ENCODE assay signal across 8 cellular contexts in the genomic region with DNA sequence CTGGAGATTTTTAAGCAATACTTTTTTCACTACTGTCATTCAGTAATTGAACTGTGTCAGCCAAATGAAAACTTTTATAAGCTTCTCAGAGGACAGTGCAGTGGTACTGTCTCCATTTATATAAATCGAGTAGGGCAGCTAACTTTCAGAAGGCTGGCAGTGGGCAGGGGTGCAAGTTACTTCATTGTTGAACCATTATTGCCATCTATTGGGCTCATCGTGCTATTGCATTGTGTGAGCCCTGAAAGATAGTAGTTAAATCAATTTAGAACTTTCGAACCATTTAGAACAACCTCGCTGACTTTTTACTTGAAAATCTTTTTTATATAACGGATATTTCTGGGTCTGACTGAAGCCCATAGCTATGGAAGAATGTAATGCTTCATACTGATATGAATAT.
DNase-seq lines count a peak whose midpoint lies in the region; ATAC-seq and TF ChIP-seq lines count a peak whose summit lies in the region.

No MANE protein-coding gene starts in this region.

- H4K20me1 ChIP-seq in OCI-LY7 (ENCODE audit: insufficient read depth, low read length): no peaks in the 10 kb centered on the region

- H3K4me1 ChIP-seq in OCI-LY7 (ENCODE audit: insufficient read depth, low read length, poor library complexity, severe bottlenecking): peaks cover 7% of the 10 kb centered on the region
- H3K4me1 ChIP-seq in transverse colon: peaks cover 0 to 3% (median 0%) of the 10 kb centered on the region in 4 donors

- no peak overlapping the region for H3K4me3 Mint-ChIP-seq in activated T-helper 2 cell treated with anti-CD3 and anti-CD28 coated beads, Interferon-gamma antibody, Interleukin-2, Interleukin-4, amounts not matched to agents 10 μg/mL and 5 μg/mL and 100 μg/mL, durations not matched to agents 14 hours and 24 hours and 36 hours (ENCODE audit: low read depth)

- no TSS peak for BruUV-seq in OCI-LY7 (replicated peaks; lab: Mats Ljungman, UMichigan)

- no peak overlapping the region for H3K4me2 ChIP-seq in OCI-LY7 (ENCODE audit: low read length)

- H3K79me2 ChIP-seq in OCI-LY7 (ENCODE audit: insufficient read depth, low read depth, low read length): no peaks in the 10 kb centered on the region

- no peak for TF ChIP-seq EP300 in transverse colon (IDR thresholded peaks at IDR 0.05; ENCODE audit: low read depth)

- peak; percentile 96 for TF ChIP-seq CTCF in OCI-LY7 (conservative IDR thresholded peaks at IDR 0.05; ENCODE audit: low read length)
- TF ChIP-seq CTCF in transverse colon (IDR thresholded peaks at IDR 0.05): peak; percentile 45 to 64 (median 62)

- H3K9me2 ChIP-seq in OCI-LY7 (ENCODE audit: insufficient read depth, low read length): no peaks in the 10 kb centered on the region

- ATAC-seq in left lobe of liver: peak; percentile 89

- H3K36me3 Mint-ChIP-seq in activated T-helper 2 cell treated with anti-CD3 and anti-CD28 coated beads, Interferon-gamma antibody, Interleukin-2, Interleukin-4, amounts not matched to agents 10 μg/mL and 5 μg/mL and 100 μg/mL, durations not matched to agents 14 hours and 24 hours and 36 hours (ENCODE audit: low read depth): no peaks in the 10 kb centered on the region

- no peaks in the 10 kb centered on the region for H3K27me3 Mint-ChIP-seq in activated T-helper 2 cell treated with anti-CD3 and anti-CD28 coated beads, Interferon-gamma antibody, Interleukin-2, Interleukin-4, amounts not matched to agents 10 μg/mL and 5 μg/mL and 100 μg/mL, durations not matched to agents 14 hours and 24 hours and 36 hours (ENCODE audit: low read depth)

- 9 to 13% methylated on average over 5 of the region's 5 CpGs for whole genome bisulfite sequencing in transverse colon (ENCODE audit: low coverage in 1 of 2), 2 donors

- DNase-seq in stimulated activated CD4-positive, alpha-beta T cell treated with anti-CD3 and anti-CD28 coated beads, Interleukin-4, amount 100 ng/mL, for 24 hours: peak; percentile 11
- DNase-seq in stimulated activated CD4-positive, alpha-beta T cell treated with anti-CD3 and anti-CD28 coated beads, Interleukin-12 subunit alpha, Interleukin-12 subunit beta, amount 100 ng/mL, for 4 hours: no peak
- DNase-seq in Kasumi-1 (lab: John Stamatoyannopoulos, UW) (peak; percentile 47 to 58), OCI-LY7 (ENCODE audit: low spot score) (peak; percentile 80), cerebellum (ENCODE audit: low spot score) (peak; percentile 42), left lobe of liver (ENCODE audit: low spot score) (no peak), transverse colon (no peak)
- no peak for DNase-seq in activated T-helper 2 cell treated with anti-CD3 and anti-CD28 coated beads, Interferon-gamma antibody, Interleukin-2, Interleukin-4, amounts not matched to agents 10 μg/mL and 5 μg/mL and 100 μg/mL, durations not matched to agents 14 hours and 24 hours and 36 hours (ENCODE audit: low spot score)

- no peaks in the 10 kb centered on the region for H3K4me1 Mint-ChIP-seq in activated T-helper 2 cell treated with anti-CD3 and anti-CD28 coated beads, Interferon-gamma antibody, Interleukin-2, Interleukin-4, amounts not matched to agents 10 μg/mL and 5 μg/mL and 100 μg/mL, durations not matched to agents 14 hours and 24 hours and 36 hours (ENCODE audit: low read depth)

- intact Hi-C loops in OCI-LY7 (cut with micrococcal nuclease; ENCODE audit: unreplicated experiment) (loop anchor here (1.0 to 5.0 kb wide), 5 partner anchors 184 to 784 kb away; a partner anchor contains a TSS), transverse colon (cut with DNase I; ENCODE audit: low total_unique reads) (no loop called here)
- intact Hi-C loops in activated T-helper 2 cell treated with anti-CD3 and anti-CD28 coated beads, Interferon-gamma antibody, Interleukin-2, Interleukin-4, amounts not matched to agents 10 μg/mL and 5 μg/mL and 100 μg/mL, durations not matched to agents 14 hours and 24 hours and 36 hours (cut with micrococcal nuclease): loop anchor here (1.0 to 10.0 kb wide), 2 partner anchors 326 to 785 kb away; no protein-coding TSS in a partner anchor

- H2AFZ ChIP-seq in OCI-LY7 (ENCODE audit: low read length): no peak overlapping the region; the same call in 1 of the 2 replicates

- H3K4me3 ChIP-seq in OCI-LY7 (ENCODE audit: low read depth, low read length, poor library complexity, severe bottlenecking) (no peak overlapping the region), transverse colon (no peak overlapping the region)

- POLR2A ChIA-PET in OCI-LY7 (lab: Charles Lee): interaction anchor here (0.7 to 1.6 kb wide), 5 partner anchors 593 to 1705 kb away, joined by 3 to 4 read pairs (median 4); no protein-coding TSS in a partner anchor

- H3K27ac ChIP-seq in OCI-LY7 (ENCODE audit: low read depth, low read length, poor library complexity, severe bottlenecking): no peak overlapping the region
- H3K27ac ChIP-seq in transverse colon: no peak overlapping the region

- H3K36me3 ChIP-seq in OCI-LY7 (ENCODE audit: insufficient read depth, low read length) (no peaks in the 10 kb centered on the region), transverse colon (no peaks in the 10 kb centered on the region)

- CTCF ChIA-PET in OCI-LY7 (lab: Charles Lee; ENCODE audit: unreplicated experiment): interaction anchor here (0.6 to 3.0 kb wide), 6 partner anchors 241 to 1047 kb away, joined by 3 to 13 read pairs (median 4); no protein-coding TSS in a partner anchor

- no peaks in the 10 kb centered on the region for H3K27me3 ChIP-seq in transverse colon

- H3K9me3 Mint-ChIP-seq in activated T-helper 2 cell treated with anti-CD3 and anti-CD28 coated beads, Interferon-gamma antibody, Interleukin-2, Interleukin-4, amounts not matched to agents 10 μg/mL and 5 μg/mL and 100 μg/mL, durations not matched to agents 14 hours and 24 hours and 36 hours: no peaks in the 10 kb centered on the region

- no peak for TF ChIP-seq POLR2A in transverse colon (IDR thresholded peaks at IDR 0.05)

- in situ Hi-C loops in transverse colon (cut with MboI; ENCODE audit: low pct_ligation_motif_present in 1 of 4, low pct_unique_long_range_greater_than_20kb in 1 of 4, low sequenced_read_pairs in 3 of 4): loop anchor here (5.0 to 25.0 kb wide), 6 partner anchors 584 to 784 kb away; a partner anchor contains a TSS

- H3K27ac Mint-ChIP-seq in activated T-helper 2 cell treated with anti-CD3 and anti-CD28 coated beads, Interferon-gamma antibody, Interleukin-2, Interleukin-4, amounts not matched to agents 10 μg/mL and 5 μg/mL and 100 μg/mL, durations not matched to agents 14 hours and 24 hours and 36 hours: no peak overlapping the region

- H3K9me3 ChIP-seq in OCI-LY7 (ENCODE audit: low read length) (no peaks in the 10 kb centered on the region), transverse colon (no peaks in the 10 kb centered on the region)

Comparison
In these comparisons a context has a peak if more than half of its experiments do, and no peak if none do; other contexts are left out.
1. DNase-seq: peak in stimulated activated CD4-positive, alpha-beta T cell treated with anti-CD3 and anti-CD28 coated beads, Interleukin-4, amount 100 ng/mL, for 24 hours (single experiment), Kasumi-1 (2 of 2), OCI-LY7 (single experiment) and cerebellum (single experiment); none in stimulated activated CD4-positive, alpha-beta T cell treated with anti-CD3 and anti-CD28 coated beads, Interleukin-12 subunit alpha, Interleukin-12 subunit beta, amount 100 ng/mL, for 4 hours (single experiment), left lobe of liver (single experiment), transverse colon (single experiment) and activated T-helper 2 cell treated with anti-CD3 and anti-CD28 coated beads, Interferon-gamma antibody, Interleukin-2, Interleukin-4, amounts not matched to agents 10 μg/mL and 5 μg/mL and 100 μg/mL, durations not matched to agents 14 hours and 24 hours and 36 hours (single experiment).